8 cellular contexts compared by ENCODE assay signal in genomic region chr1:83583351-83584014, GRCh38.
A peak's percentile ranks its signal among the peaks of the same experiment; 100 is the strongest.
DNase-seq lines count a peak whose midpoint lies in the region; ATAC-seq and TF ChIP-seq lines count a peak whose summit lies in the region.

No MANE protein-coding gene starts in this region.

- no peaks in the 10 kb centered on the region for H3K4me1 ChIP-seq in thyroid gland

- no peak for TF ChIP-seq POLR2A in thyroid gland (IDR thresholded peaks at IDR 0.05)
- no peak for TF ChIP-seq POLR2A in erythroblast (IDR thresholded peaks at IDR 0.05; ENCODE audit: low read length)

- H3K27me3 ChIP-seq in thyroid gland: no peaks in the 10 kb centered on the region

- no peaks in the 10 kb centered on the region for H3K9me3 ChIP-seq in thyroid gland

- H3K4me3 ChIP-seq in thyroid gland (replicated peaks in 1 of 3): no peak overlapping the region

- DNase-seq in DMS153 treated with DMSO at 0.1 percent for 48 hours (lab: John Stamatoyannopoulos, UW; ENCODE audit: unreplicated experiment) (peak; percentile 22), left colon (peak; percentile 37 to 43), thyroid gland (no peak), erythroblast (lab: John Stamatoyannopoulos, UW) (no peak)

- ATAC-seq in HG02642 (IDR thresholded peaks at IDR 0.05; ENCODE audit: poor library complexity, unreplicated experiment): peak; percentile 58
- peak; percentile 90 for ATAC-seq in left colon
- no peak for ATAC-seq in GM21786 (IDR thresholded peaks at IDR 0.05; ENCODE audit: unreplicated experiment)
- ATAC-seq in HG03039 (IDR thresholded peaks at IDR 0.05; ENCODE audit: unreplicated experiment): no peak

- peak; percentile 79 for TF ChIP-seq CTCF in VCaP (conservative IDR thresholded peaks at IDR 0.05)
- TF ChIP-seq CTCF in thyroid gland (IDR thresholded peaks at IDR 0.05): peak in 3 of 6 experiments; percentile 12 to 34 (median 15)

- intact Hi-C loops in left colon (cut with DNase I, micrococcal nuclease) (no loop called here), thyroid gland (cut with DNase I) (no loop called here)

- 63 to 86% methylated on average over 1 to 3 of the region's 4 CpGs for WGBS in thyroid gland, 2 donors

- H3K36me3 ChIP-seq in thyroid gland: no peaks in the 10 kb centered on the region

- H3K27ac ChIP-seq in VCaP (no peak overlapping the region), thyroid gland (no peak overlapping the region)

Comparison
In these comparisons a context has a peak if more than half of its experiments do, and no peak if none do; other contexts are left out.
1. DNase-seq: peak in DMS153 treated with DMSO at 0.1 percent for 48 hours (single experiment) and left colon (2 of 2); none in thyroid gland (0 of 2) and erythroblast (0 of 2).
2. ATAC-seq: peak in HG02642 (single experiment) and left colon (single experiment); none in GM21786 (single experiment) and HG03039 (single experiment).